8 cellular contexts compared by ENCODE assay signal in the genomic region with DNA sequence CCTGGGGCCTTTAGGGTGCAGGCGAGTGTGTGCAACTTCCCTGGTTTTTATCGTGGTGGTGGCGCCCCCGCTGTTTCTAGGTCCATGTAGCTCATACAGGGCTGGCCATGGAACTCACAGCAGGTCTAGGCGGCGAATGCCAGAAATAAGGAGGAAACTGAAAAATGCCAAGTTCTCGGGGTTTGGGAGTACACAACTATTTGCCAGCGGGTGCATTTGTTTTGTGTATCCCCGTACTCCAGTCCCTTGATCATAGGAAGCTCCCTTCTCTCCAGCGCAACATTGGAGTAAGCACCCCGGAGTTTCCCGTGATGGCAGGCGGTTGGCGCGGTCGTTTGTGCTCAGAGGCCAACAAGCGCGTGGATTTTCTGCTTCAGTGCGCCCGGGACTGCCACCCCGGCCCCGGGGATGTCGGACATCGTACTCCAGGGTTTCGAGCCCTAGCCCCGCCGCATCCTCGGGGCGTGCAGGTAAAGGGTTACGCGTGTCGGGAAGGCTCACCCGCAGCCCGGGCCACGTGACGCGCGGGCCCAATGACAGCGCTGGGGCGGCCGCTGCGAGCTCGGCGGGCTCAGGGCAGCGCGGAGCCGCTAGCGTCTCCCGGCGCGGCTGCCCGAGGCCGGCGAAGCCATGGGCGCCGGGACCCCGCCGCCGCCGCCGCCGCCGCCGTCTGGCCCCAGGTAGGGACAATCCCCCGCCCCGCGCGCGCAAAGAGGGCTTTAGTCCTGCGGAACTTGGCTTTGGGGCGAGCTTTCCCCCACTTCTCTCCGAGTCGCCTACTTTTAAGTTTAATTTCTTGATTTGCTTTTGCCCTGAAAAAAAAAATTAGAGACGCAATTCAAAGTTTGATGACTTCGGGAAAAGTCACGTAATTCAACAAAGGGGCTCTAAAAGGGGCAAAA.
DNase-seq lines count a peak whose midpoint lies in the region.

No MANE protein-coding gene starts in this region.

- POLR2A ChIA-PET in activated CD4-positive, alpha-beta memory T cell treated with anti-CD3 and anti-CD28 coated beads for 36 hours (lab: Charles Lee): interaction anchor here (1.2 kb wide), 2 partner anchors 12 to 113 kb away, joined by 3 read pairs; no protein-coding TSS in a partner anchor

- CTCF ChIA-PET in activated CD4-positive, alpha-beta memory T cell treated with anti-CD3 and anti-CD28 coated beads for 36 hours (lab: Charles Lee): interaction anchor here (0.7 to 3.2 kb wide), 14 partner anchors 9 to 325 kb away, joined by 3 to 39 read pairs (median 4); no protein-coding TSS in a partner anchor

- H3K4me3 Mint-ChIP-seq in activated CD4-positive, alpha-beta memory T cell treated with anti-CD3 and anti-CD28 coated beads for 36 hours: peak overlapping the region; percentile 52

- H3K27ac Mint-ChIP-seq in activated CD4-positive, alpha-beta memory T cell treated with anti-CD3 and anti-CD28 coated beads for 36 hours: no peak overlapping the region

- H3K27me3 Mint-ChIP-seq in activated CD4-positive, alpha-beta memory T cell treated with anti-CD3 and anti-CD28 coated beads for 36 hours: peaks cover 33% of the 10 kb centered on the region

- no peaks in the 10 kb centered on the region for H3K9me3 Mint-ChIP-seq in activated CD4-positive, alpha-beta memory T cell treated with anti-CD3 and anti-CD28 coated beads for 36 hours

- no peaks in the 10 kb centered on the region for H3K36me3 Mint-ChIP-seq in activated CD4-positive, alpha-beta memory T cell treated with anti-CD3 and anti-CD28 coated beads for 36 hours

- no peaks in the 10 kb centered on the region for H3K9me3 ChIP-seq in HAP-1

- H3K36me3 ChIP-seq in HAP-1 (replicated peaks): no peaks in the 10 kb centered on the region

- peaks cover 12% of the 10 kb centered on the region for H3K4me1 Mint-ChIP-seq in activated CD4-positive, alpha-beta memory T cell treated with anti-CD3 and anti-CD28 coated beads for 36 hours (ENCODE audit: low read depth)

- in situ Hi-C loops in HAP-1 (cut with MboI; ENCODE audit: low sequenced_read_pairs): no loop called here

- no peaks in the 10 kb centered on the region; the same call in 1 of the 2 replicates for H3K4me1 ChIP-seq in HAP-1

- H3K4me3 ChIP-seq in HAP-1: peak overlapping the region; percentile 23

- DNase-seq in GM03348 (ENCODE audit: low spot score): peak; percentile 74
- DNase-seq in HAP-1 (ENCODE audit: low spot score in 2 of 2): peak; percentile 14 to 56
- peak; percentile 8 for DNase-seq in NCI-H128 (lab: John Stamatoyannopoulos, UW; ENCODE audit: unreplicated experiment)
- DNase-seq in activated CD4-positive, alpha-beta memory T cell treated with anti-CD3 and anti-CD28 coated beads for 36 hours: peak; percentile 58
- peak; percentile 12 for DNase-seq in effector CD8-positive, alpha-beta T cell (lab: John Stamatoyannopoulos, UW)
- peak; percentile 74 for DNase-seq in medulla oblongata (ENCODE audit: extremely low spot score)
- DNase-seq in stimulated activated CD4-positive, alpha-beta T cell treated with anti-CD3 and anti-CD28 coated beads, TNF-alpha, amount 100 ng/mL, for 24 hours (ENCODE audit: low read depth in 3 of 3): peak in 2 of 3 experiments; percentile 3 to 46
- no peak for DNase-seq in NCI-H2196 (lab: John Stamatoyannopoulos, UW; ENCODE audit: unreplicated experiment)

- intact Hi-C loops in activated CD4-positive, alpha-beta memory T cell treated with anti-CD3 and anti-CD28 coated beads for 36 hours (cut with micrococcal nuclease): loop anchor here (1.0 to 10.0 kb wide), 5 partner anchors 113 to 581 kb away; a partner anchor contains a TSS

- peaks cover 51% of the 10 kb centered on the region for H3K27me3 ChIP-seq in HAP-1 (ENCODE audit: low read depth)
